8 cellular contexts compared by ENCODE assay signal in genomic region chr1:18954270-18955071, GRCh38. TPM values are rescaled to one million over a fixed set of nuclear protein-coding genes. Genes with fewer than 3 reads are reported as not detected.
DNase-seq lines count a peak whose midpoint lies in the region; ATAC-seq and TF ChIP-seq lines count a peak whose summit lies in the region.

No MANE protein-coding gene starts in this region.

- ATAC-seq in WTC11 (no peak), HG03039 (IDR thresholded peaks at IDR 0.05; ENCODE audit: unreplicated experiment) (no peak), GM18909 (IDR thresholded peaks at IDR 0.05; ENCODE audit: poor library complexity, unreplicated experiment) (no peak), GM18858 (IDR thresholded peaks at IDR 0.05; ENCODE audit: unreplicated experiment) (no peak)

- no peaks in the 10 kb centered on the region for H3K9me3 Mint-ChIP-seq in WTC11

- H3K27me3 Mint-ChIP-seq in WTC11 (ENCODE audit: low read depth) = peaks cover 42% of the 10 kb centered on the region

- peak overlapping the region; percentile 61 for H3K4me3 ChIP-seq in fibroblast of villous mesenchyme (ENCODE audit: low read depth, low read length)

- DNase-seq in G401 (ENCODE audit: low spot score) = peak; percentile 57
- DNase-seq in WTC11 (ENCODE audit: low spot score) = no peak
- peak; percentile 60 for DNase-seq in fibroblast of villous mesenchyme (ENCODE audit: low read depth)
- peak; percentile 18 for DNase-seq in renal cortical epithelial cell (ENCODE audit: low read depth)
- DNase-seq in NCI-H345 treated with DMSO at 0.1 percent for 48 hours (lab: John Stamatoyannopoulos, UW; ENCODE audit: unreplicated experiment) = no peak

- peaks cover 32% of the 10 kb centered on the region for H3K4me1 Mint-ChIP-seq in WTC11

- H3K36me3 Mint-ChIP-seq in WTC11 = no peaks in the 10 kb centered on the region

- no peak overlapping the region for H3K27ac Mint-ChIP-seq in WTC11

- TF ChIP-seq CTCF in WTC11 (IDR thresholded peaks at IDR 0.05) = no peak
- TF ChIP-seq CTCF in fibroblast of villous mesenchyme (IDR thresholded peaks at IDR 0.05; ENCODE audit: insufficient read depth, low read depth, low read length) = no peak

- peak overlapping the region; percentile 64 for H3K4me3 Mint-ChIP-seq in WTC11

- CTCF ChIA-PET in WTC11 (lab: Charles Lee) = interaction anchor here (0.9 to 4.6 kb wide), 6 partner anchors 8 to 55 kb away, joined by 4 to 47 read pairs (median 10); no protein-coding TSS in a partner anchor

- in situ Hi-C loops in G401 (cut with HindIII; ENCODE audit: low sequenced_read_pairs) = no loop called here

- POLR2A ChIA-PET in WTC11 (lab: Charles Lee) = interaction anchor here (1.1 kb wide), 1 partner anchor 55 kb away, joined by 3 read pairs; no protein-coding TSS in a partner anchor

TF ChIP-seq in WTC11, 78 proteins besides CTCF, POLR2A, EP300 and RAD21:
- TF ChIP-seq ZSCAN18 (CRISPR knock-in tag; IDR thresholded peaks at IDR 0.05) = no peak
- no peak for TF ChIP-seq RORB (CRISPR knock-in tag; IDR thresholded peaks at IDR 0.05)
- no peak for TF ChIP-seq ZNF138 (CRISPR knock-in tag; conservative IDR thresholded peaks at IDR 0.05)
- no peak for TF ChIP-seq ERG (CRISPR knock-in tag; IDR thresholded peaks at IDR 0.05)
- no peak for TF ChIP-seq ZNF423 (CRISPR knock-in tag; IDR thresholded peaks at IDR 0.05)
- TF ChIP-seq ETV6 (CRISPR knock-in tag; IDR thresholded peaks at IDR 0.05) = no peak
- no peak for TF ChIP-seq MXD4 (CRISPR knock-in tag; IDR thresholded peaks at IDR 0.05; ENCODE audit: borderline replicate concordance)
- TF ChIP-seq GTF2I (CRISPR knock-in tag; conservative IDR thresholded peaks at IDR 0.05) = no peak
- no peak for TF ChIP-seq ZNF219 (CRISPR knock-in tag; IDR thresholded peaks at IDR 0.05; ENCODE audit: borderline replicate concordance)
- no peak for TF ChIP-seq EMX1 (CRISPR knock-in tag; IDR thresholded peaks at IDR 0.05)
- TF ChIP-seq ZBTB43 (CRISPR knock-in tag; IDR thresholded peaks at IDR 0.05) = no peak
- no peak for TF ChIP-seq SMAD3 (CRISPR knock-in tag; IDR thresholded peaks at IDR 0.05; ENCODE audit: borderline replicate concordance)
- no peak for TF ChIP-seq ZNF121 (CRISPR knock-in tag; IDR thresholded peaks at IDR 0.05)
- TF ChIP-seq CREB1 (CRISPR knock-in tag; IDR thresholded peaks at IDR 0.05) = no peak
- TF ChIP-seq ATF1 (CRISPR knock-in tag; IDR thresholded peaks at IDR 0.05) = no peak
- no peak for TF ChIP-seq ZMAT4 (CRISPR knock-in tag; IDR thresholded peaks at IDR 0.05)
TF ChIP-seq in WTC11: peak in this region for 0.

RNA-seq across cellular contexts. Expression of gene IFFO2, which starts 2.0 kb away (rescaled TPM):
- 12.7 and 15.7 TPM in 2 replicates for total RNA-seq in G401 (2014; rRNA removed; shearing (Covaris generic))
- 6.5 to 8.1 TPM (median 6.9 TPM) in 3 replicates for total RNA-seq in WTC11 (2021)
- 11.2 and 15.5 TPM in 2 replicates for total RNA-seq in fibroblast of villous mesenchyme
- 34.0 and 42.0 TPM in 2 replicates for total RNA-seq in renal cortical epithelial cell

RNA-seq across cellular contexts. Expression of gene ALDH4A1, which starts 52.1 kb away (rescaled TPM):
- 40.5 and 51.4 TPM in 2 replicates for total RNA-seq in G401 (2014; rRNA removed; shearing (Covaris generic))
- 31.0 to 37.5 TPM (median 36.2 TPM) in 3 replicates for total RNA-seq in WTC11 (2021)
- 13.0 and 13.5 TPM in 2 replicates for total RNA-seq in fibroblast of villous mesenchyme
- 39.5 and 42.0 TPM in 2 replicates for total RNA-seq in renal cortical epithelial cell

Comparison
In these comparisons a context has a peak if more than half of its experiments do, and no peak if none do; other contexts are left out.
1. DNase-seq: peak in G401 (single experiment), fibroblast of villous mesenchyme (single experiment) and renal cortical epithelial cell (single experiment); none in WTC11 (single experiment) and NCI-H345 treated with DMSO at 0.1 percent for 48 hours (single experiment).